In genomic region chr6:150308812-150309475, GRCh38 we compare ENCODE assay signal across 1 cellular context.
TF ChIP-seq lines count a peak whose summit lies in the region.

No MANE protein-coding gene starts in this region.

TF ChIP-seq in K562, 482 proteins besides CTCF, POLR2A, EP300 and RAD21 (continued from another document):
- TF ChIP-seq COPS2 (conservative IDR thresholded peaks at IDR 0.05), result no peak
- TF ChIP-seq ZNF512 (tag; IDR thresholded peaks at IDR 0.05), result peak; percentile 98
- TF ChIP-seq PHF20 (IDR thresholded peaks at IDR 0.05; ENCODE audit: partially characterized antibody), result peak; percentile 19
- no peak for TF ChIP-seq SIRT6 (IDR thresholded peaks at IDR 0.05; ENCODE audit: low read depth, low read length)
- TF ChIP-seq ATF7 (IDR thresholded peaks at IDR 0.05), result no peak
- TF ChIP-seq CC2D1A (IDR thresholded peaks at IDR 0.05), result peak; percentile 35; the same call in 1 of the 2 replicates
- TF ChIP-seq YY1 (IDR thresholded peaks at IDR 0.05; ENCODE audit: borderline replicate concordance in 1 of 3, control insufficient read depth in 1 of 3, extremely low read depth in 1 of 3, insufficient read depth in 3 of 3, insufficient read length in 1 of 3, insufficient replicate concordance in 2 of 3, low read depth in 1 of 3, low read length in 2 of 3), result no peak
- TF ChIP-seq SETDB1 (IDR thresholded peaks at IDR 0.05; ENCODE audit: low read length), result no peak
- 0 out of 2 replicates have a peak, but pooled peaks have one; percentile 65 for TF ChIP-seq THRAP3 (IDR thresholded peaks at IDR 0.05; ENCODE audit: borderline replicate concordance)
- no peak for TF ChIP-seq PURB (CRISPR knock-in tag; IDR thresholded peaks at IDR 0.05; ENCODE audit: low read depth)
- TF ChIP-seq MAFK (IDR thresholded peaks at IDR 0.05; ENCODE audit: low read length), result no peak
- no peak for TF ChIP-seq GABPA (tag; conservative IDR thresholded peaks at IDR 0.05; ENCODE audit: low read depth)
- no peak for TF ChIP-seq MTF1 (CRISPR knock-in tag; IDR thresholded peaks at IDR 0.05; ENCODE audit: borderline replicate concordance)
- TF ChIP-seq ZBTB9 (CRISPR knock-in tag; IDR thresholded peaks at IDR 0.05), result no peak
- peak in 1 of 2 experiments; percentile 60; a peak in 1 of 4 replicates for TF ChIP-seq ETV6 (IDR thresholded peaks at IDR 0.05; ENCODE audit: borderline replicate concordance in 1 of 2, low read depth in 2 of 2, low read length in 1 of 2)
- no peak for TF ChIP-seq ETV6 (CRISPR knock-in tag; IDR thresholded peaks at IDR 0.05; ENCODE audit: borderline replicate concordance)
- TF ChIP-seq TAF7 (tag; IDR thresholded peaks at IDR 0.05), result 0 out of 2 replicates have a peak, but pooled peaks have one; percentile 30
- no peak for TF ChIP-seq RNF219 (CRISPR knock-in tag; IDR thresholded peaks at IDR 0.05)
- TF ChIP-seq, protein P1, sequence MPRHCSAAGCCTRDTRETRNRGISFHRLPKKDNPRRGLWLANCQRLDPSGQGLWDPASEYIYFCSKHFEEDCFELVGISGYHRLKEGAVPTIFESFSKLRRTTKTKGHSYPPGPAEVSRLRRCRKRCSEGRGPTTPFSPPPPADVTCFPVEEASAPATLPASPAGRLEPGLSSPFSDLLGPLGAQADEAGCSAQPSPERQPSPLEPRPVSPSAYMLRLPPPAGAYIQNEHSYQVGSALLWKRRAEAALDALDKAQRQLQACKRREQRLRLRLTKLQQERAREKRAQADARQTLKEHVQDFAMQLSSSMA (CRISPR knock-in tag; IDR thresholded peaks at IDR 0.05), result no peak
- no peak for TF ChIP-seq PHB (CRISPR knock-in tag; IDR thresholded peaks at IDR 0.05)
- no peak for TF ChIP-seq HOMEZ (CRISPR knock-in tag; IDR thresholded peaks at IDR 0.05)
- TF ChIP-seq TRIM24 (IDR thresholded peaks at IDR 0.05), result peak; percentile 46 to 62; a peak in 2 of 4 replicates
- TF ChIP-seq, protein P2, sequence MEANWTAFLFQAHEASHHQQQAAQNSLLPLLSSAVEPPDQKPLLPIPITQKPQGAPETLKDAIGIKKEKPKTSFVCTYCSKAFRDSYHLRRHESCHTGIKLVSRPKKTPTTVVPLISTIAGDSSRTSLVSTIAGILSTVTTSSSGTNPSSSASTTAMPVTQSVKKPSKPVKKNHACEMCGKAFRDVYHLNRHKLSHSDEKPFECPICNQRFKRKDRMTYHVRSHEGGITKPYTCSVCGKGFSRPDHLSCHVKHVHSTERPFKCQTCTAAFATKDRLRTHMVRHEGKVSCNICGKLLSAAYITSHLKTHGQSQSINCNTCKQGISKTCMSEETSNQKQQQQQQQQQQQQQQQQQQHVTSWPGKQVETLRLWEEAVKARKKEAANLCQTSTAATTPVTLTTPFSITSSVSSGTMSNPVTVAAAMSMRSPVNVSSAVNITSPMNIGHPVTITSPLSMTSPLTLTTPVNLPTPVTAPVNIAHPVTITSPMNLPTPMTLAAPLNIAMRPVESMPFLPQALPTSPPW (CRISPR knock-in tag; IDR thresholded peaks at IDR 0.05), result no peak
- no peak for TF ChIP-seq JUND (IDR thresholded peaks at IDR 0.05; ENCODE audit: borderline replicate concordance, low read depth, low read length)
- TF ChIP-seq JUND (tag; IDR thresholded peaks at IDR 0.05; ENCODE audit: borderline replicate concordance, low read depth, low read length), result no peak
- TF ChIP-seq XRCC5 (IDR thresholded peaks at IDR 0.05; ENCODE audit: low read depth, low read length), result no peak
- no peak for TF ChIP-seq ESRRB (CRISPR knock-in tag; IDR thresholded peaks at IDR 0.05; ENCODE audit: borderline replicate concordance)
- TF ChIP-seq MTA2 (IDR thresholded peaks at IDR 0.05; ENCODE audit: low read depth), result peak; percentile 59
